In the genomic region with DNA sequence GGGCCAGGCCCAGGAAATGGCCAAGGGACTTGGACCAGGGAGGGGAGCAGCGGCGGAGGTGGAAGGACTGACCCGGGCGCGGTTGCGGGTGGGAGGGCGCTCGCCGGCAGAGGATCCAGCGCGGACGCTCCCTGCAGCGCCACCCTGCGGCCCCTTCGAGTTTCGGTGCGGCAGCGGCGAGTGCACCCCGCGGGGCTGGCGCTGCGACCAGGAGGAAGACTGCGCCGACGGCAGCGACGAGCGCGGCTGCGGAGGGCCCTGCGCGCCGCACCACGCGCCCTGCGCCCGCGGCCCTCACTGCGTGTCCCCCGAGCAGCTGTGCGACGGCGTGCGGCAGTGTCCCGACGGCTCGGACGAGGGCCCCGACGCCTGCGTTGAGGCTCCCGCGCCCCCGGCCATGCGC, we compare ENCODE assay signal across 8 cellular contexts. TPM values are rescaled to one million over a fixed set of nuclear protein-coding genes. Genes with fewer than 3 reads are reported as not detected.
DNase-seq lines count a peak whose midpoint lies in the region; ATAC-seq and TF ChIP-seq lines count a peak whose summit lies in the region.

No MANE protein-coding gene starts in this region.

- H3K27me3 ChIP-seq in ectodermal cell (ENCODE audit: control insufficient read depth, insufficient read depth, low read length, poor library complexity, severe bottlenecking): peaks cover 45% of the 10 kb centered on the region

- TF ChIP-seq CTCF in natural killer cell (IDR thresholded peaks at IDR 0.05): peak; percentile 42

- H3K27me3 Mint-ChIP-seq in natural killer cell (ENCODE audit: low read depth in 2 of 2): peaks cover 0 to 26% of the 10 kb centered on the region in 2 donors

- H3K27ac Mint-ChIP-seq in natural killer cell: no peak overlapping the region

- peaks cover 0 to 12% of the 10 kb centered on the region in 2 donors for H3K4me1 Mint-ChIP-seq in natural killer cell

- H3K9me3 Mint-ChIP-seq in natural killer cell: no peaks in the 10 kb centered on the region

- H3K4me3 ChIP-seq in ectodermal cell (ENCODE audit: insufficient read depth, low read depth, low read length): peak overlapping the region; percentile 6

- no peaks in the 10 kb centered on the region for H3K36me3 Mint-ChIP-seq in natural killer cell

- DNase-seq in DMS53 treated with DMSO at 0.1 percent for 48 hours (lab: John Stamatoyannopoulos, UW; ENCODE audit: unreplicated experiment) (peak; percentile 37), SK-MEL-5 (ENCODE audit: low read depth, low spot score) (peak; percentile 43), natural killer cell (peak; percentile 30), epidermal melanocyte (ENCODE audit: insufficient read length, low spot score) (no peak), ureter (ENCODE audit: low spot score) (no peak), HuH-7.5 (ENCODE audit: low spot score) (no peak), glomerular visceral epithelial cell (ENCODE audit: extremely low spot score) (no peak)

- H3K27ac ChIP-seq in ectodermal cell (ENCODE audit: insufficient read depth, low read depth, low read length, poor library complexity, severe bottlenecking): no peak overlapping the region

- H3K9me3 ChIP-seq in ectodermal cell (ENCODE audit: control insufficient read depth, low read length): no peaks in the 10 kb centered on the region

- no peaks in the 10 kb centered on the region for H3K36me3 ChIP-seq in ectodermal cell (ENCODE audit: control insufficient read depth, insufficient read depth, low read length)

- 3 to 4% methylated on average over 56 of the region's 56 CpGs for WGBS in ectodermal cell, 2 experiments

- intact Hi-C loops in natural killer cell (cut with micrococcal nuclease): no loop called here

- in situ Hi-C loops in SK-MEL-5 (cut with HindIII; ENCODE audit: low pct_unique_long_range_greater_than_20kb, low sequenced_read_pairs): no loop called here

- H3K4me1 ChIP-seq in ectodermal cell (ENCODE audit: control insufficient read depth, insufficient read depth, low read length): peaks cover 19% of the 10 kb centered on the region

- ATAC-seq in natural killer cell: peak in 2 of 3 donors; percentile 63 to 79

- H3K4me3 Mint-ChIP-seq in natural killer cell: no peak overlapping the region

RNA-seq across cellular contexts. Expression of gene ZNF467, which starts 16.8 kb away (rescaled TPM):
- 0.13 TPM in 1 of 2 replicates, not detected in the other for total RNA-seq in SK-MEL-5 (2014; rRNA removed; shearing (Covaris generic))
- polyA plus RNA-seq in SK-MEL-5 (2015; cell fraction: cytosol; rRNA removed): 0.95 and 1.5 TPM in 2 replicates
- 1.3 and 2.7 TPM in 2 replicates for polyA plus RNA-seq in SK-MEL-5 (2015; cell fraction: nucleus; rRNA removed)
- 7.2 TPM for polyA plus RNA-seq in ectodermal cell (2013, experiment 1 of 4)
- 7.1 TPM for polyA plus RNA-seq in ectodermal cell (2013, experiment 2 of 4)
- polyA plus RNA-seq in ectodermal cell (2013, experiment 3 of 4): 9.3 TPM
- 9.0 TPM for polyA plus RNA-seq in ectodermal cell (2013, experiment 4 of 4)
- total RNA-seq in natural killer cell (1 to 10 TPM; 2.8 to 5.4 (median 3.7) TPM), ureter (9.7 TPM)

RNA-seq across cellular contexts. Expression of gene ZNF862, which starts 48.0 kb away (rescaled TPM):
- 3.8 and 6.0 TPM in 2 replicates for total RNA-seq in SK-MEL-5 (2014; rRNA removed; shearing (Covaris generic))
- 3.9 and 4.0 TPM in 2 replicates for polyA plus RNA-seq in SK-MEL-5 (2015; cell fraction: cytosol; rRNA removed)
- polyA plus RNA-seq in SK-MEL-5 (2015; cell fraction: nucleus; rRNA removed): 79.5 and 83.2 TPM in 2 replicates
- 11.6 TPM for polyA plus RNA-seq in ectodermal cell (2013, experiment 1 of 4)
- polyA plus RNA-seq in ectodermal cell (2013, experiment 2 of 4): 12.1 TPM
- polyA plus RNA-seq in ectodermal cell (2013, experiment 3 of 4): 8.6 TPM
- polyA plus RNA-seq in ectodermal cell (2013, experiment 4 of 4): 9.6 TPM
- total RNA-seq in natural killer cell (10 to 100 TPM; 21.4 to 28.9 (median 21.7) TPM), ureter (24.6 TPM)

Comparison
In these comparisons a context has a peak if more than half of its experiments do, and no peak if none do; other contexts are left out.
1. DNase-seq: peak in DMS53 treated with DMSO at 0.1 percent for 48 hours (single experiment), SK-MEL-5 (single experiment) and natural killer cell (single experiment); none in epidermal melanocyte (single experiment), ureter (single experiment), HuH-7.5 (single experiment) and glomerular visceral epithelial cell (single experiment).